In the genomic region with DNA sequence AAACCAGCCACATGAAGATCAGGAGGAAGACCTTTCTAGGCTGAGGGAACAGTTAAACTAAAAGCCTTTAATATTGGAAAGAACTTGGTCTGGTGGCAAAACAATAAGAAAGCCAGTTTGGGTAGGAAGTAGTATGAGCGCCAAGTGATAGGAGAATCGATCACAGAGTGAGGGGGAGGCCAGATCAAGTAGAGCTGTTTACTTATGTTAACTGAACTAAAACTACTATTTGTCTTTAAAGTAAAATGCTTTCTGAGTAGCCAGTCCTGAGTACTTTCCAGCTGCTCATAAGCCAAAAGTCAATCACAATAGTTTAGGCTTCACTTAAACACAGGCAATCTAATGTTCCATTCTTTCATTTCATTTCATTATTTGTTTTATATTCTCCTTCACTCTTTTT, we compare ENCODE assay signal across 15 cellular contexts.
DNase-seq lines count a peak whose midpoint lies in the region; ATAC-seq, FAIRE-seq and TF ChIP-seq lines count a peak whose summit lies in the region.
"Had no signal": no experiment of that assay in that cellular context is flagged by ENCODE, and none has a peak within 500 bp of the region (broad histone marks: within the 10 kb centered on the region; RNA-seq: fewer than 3 reads in every experiment).

No MANE protein-coding gene starts in this region.

- H3K23ac ChIP-seq in mesendoderm (ENCODE audit: low read length), result no peak overlapping the region

- no CpG with 5 or more reads among the region's 2 CpGs for WGBS in mesendoderm (ENCODE audit: extremely low coverage, insufficient coverage, low lambda C conversion rate)

- H4K5ac ChIP-seq in mesendoderm (ENCODE audit: low read length), result no peak overlapping the region

- CTCF ChIA-PET in CD8-positive, alpha-beta T cell (lab: Charles Lee), result no interaction called here

- TF ChIP-seq CTCF in CD8-positive, alpha-beta T cell (IDR thresholded peaks at IDR 0.05), result no peak

- H3K4me1 ChIP-seq in CD8-positive, alpha-beta T cell (ENCODE audit: insufficient read depth, low read length), result no peaks in the 10 kb centered on the region
- no peaks in the 10 kb centered on the region for H3K4me1 ChIP-seq in mesendoderm (ENCODE audit: control insufficient read depth, low read depth, low read length)
- H3K4me1 ChIP-seq: Caco-2 had no signal

- no peaks in the 10 kb centered on the region for H3K36me3 ChIP-seq in CD8-positive, alpha-beta T cell (ENCODE audit: insufficient read depth, low read length)
- no peaks in the 10 kb centered on the region for H3K36me3 ChIP-seq in mesendoderm (ENCODE audit: control insufficient read depth, insufficient read depth, low read length)

- peak overlapping the region; percentile 39 for H4K8ac ChIP-seq in mesendoderm (ENCODE audit: low read depth, low read length)

- H3K4ac ChIP-seq in mesendoderm (ENCODE audit: low read depth, low read length), result no peak overlapping the region

- H3K79me1 ChIP-seq in mesendoderm (ENCODE audit: low read length), result no peaks in the 10 kb centered on the region

- no peak overlapping the region for H2BK15ac ChIP-seq in mesendoderm (replicated peaks; ENCODE audit: low read depth)

- no peak overlapping the region for H3K27ac ChIP-seq in CD8-positive, alpha-beta T cell (ENCODE audit: low read depth, low read length)
- no peak overlapping the region for H3K27ac ChIP-seq in mesendoderm (ENCODE audit: low read depth, low read length)

- no peak overlapping the region for H3K4me3 ChIP-seq in CD8-positive, alpha-beta T cell (ENCODE audit: low read depth, low read length)
- no peak overlapping the region for H3K4me3 ChIP-seq in mesendoderm (ENCODE audit: low read length)
- H3K4me3 ChIP-seq: GM23338 had no signal

- no peak overlapping the region for H2AK5ac ChIP-seq in mesendoderm (ENCODE audit: low read length)

- no peak overlapping the region for H3K4me3 Mint-ChIP-seq in CD8-positive, alpha-beta T cell
- no peak overlapping the region for H3K4me3 Mint-ChIP-seq in stimulated activated effector memory CD8-positive, alpha-beta T cell treated with anti-CD3 and anti-CD28 coated beads, Interleukin-12 subunit alpha, Interleukin-12 subunit beta, amount 100 ng/mL, for 72 hours
- H3K4me3 Mint-ChIP-seq: CD14-positive monocyte; CD8-positive, alpha-beta memory T cell; GM23338; IgD-negative memory B cell had no signal

- H3K27me3 Mint-ChIP-seq in CD8-positive, alpha-beta T cell (ENCODE audit: low read depth), result no peaks in the 10 kb centered on the region
- H3K27me3 Mint-ChIP-seq: CD8-positive, alpha-beta memory T cell; IgD-negative memory B cell had no signal

- intact Hi-C loops in CD8-positive, alpha-beta T cell (cut with DNase I, micrococcal nuclease), result no loop called here

- no peaks in the 10 kb centered on the region for H3K4me1 Mint-ChIP-seq in CD8-positive, alpha-beta T cell (ENCODE audit: low read depth)
- peaks cover 4% of the 10 kb centered on the region for H3K4me1 Mint-ChIP-seq in stimulated activated effector memory CD8-positive, alpha-beta T cell treated with anti-CD3 and anti-CD28 coated beads, Interleukin-12 subunit alpha, Interleukin-12 subunit beta, amount 100 ng/mL, for 72 hours
- H3K4me1 Mint-ChIP-seq: CD14-positive monocyte; CD8-positive, alpha-beta memory T cell had no signal

- H3K56ac ChIP-seq in mesendoderm (ENCODE audit: low read length), result no peak overlapping the region

- no peaks in the 10 kb centered on the region for H3K9me3 Mint-ChIP-seq in CD8-positive, alpha-beta T cell
- H3K9me3 Mint-ChIP-seq in stimulated activated effector memory CD8-positive, alpha-beta T cell treated with anti-CD3 and anti-CD28 coated beads, Interleukin-12 subunit alpha, Interleukin-12 subunit beta, amount 100 ng/mL, for 72 hours, result no peaks in the 10 kb centered on the region
- no peaks in the 10 kb centered on the region for H3K9me3 Mint-ChIP-seq in activated naive CD4-positive, alpha-beta T cell treated with anti-CD3 and anti-CD28 coated beads, Interleukin-2, amount 50 U/mL, for 72 hours
- H3K9me3 Mint-ChIP-seq: CD8-positive, alpha-beta memory T cell had no signal

- no peak overlapping the region for H3K9ac ChIP-seq in mesendoderm (ENCODE audit: low read length)

- no peaks in the 10 kb centered on the region for H3K79me2 ChIP-seq in mesendoderm (ENCODE audit: control insufficient read depth, insufficient read depth, low read length)

- H2BK5ac ChIP-seq in mesendoderm (ENCODE audit: low read length), result no peak overlapping the region

- POLR2A ChIA-PET in CD8-positive, alpha-beta T cell (lab: Charles Lee), result no interaction called here

- no peak overlapping the region for H3K18ac ChIP-seq in mesendoderm (ENCODE audit: low read length)

- peak; percentile 33 for FAIRE-seq in GM18507 (lab: Jason Lieb, UNC)

- H3K4me2 ChIP-seq in mesendoderm (ENCODE audit: low read length), result no peak overlapping the region
- H3K4me2 ChIP-seq: GM23338 had no signal

- H3K36me3 Mint-ChIP-seq in CD8-positive, alpha-beta T cell, result peaks cover 3% of the 10 kb centered on the region
- no peaks in the 10 kb centered on the region for H3K36me3 Mint-ChIP-seq in stimulated activated effector memory CD8-positive, alpha-beta T cell treated with anti-CD3 and anti-CD28 coated beads, Interleukin-12 subunit alpha, Interleukin-12 subunit beta, amount 100 ng/mL, for 72 hours
- H3K36me3 Mint-ChIP-seq in activated naive CD4-positive, alpha-beta T cell treated with anti-CD3 and anti-CD28 coated beads, Interleukin-2, amount 50 U/mL, for 72 hours, result no peaks in the 10 kb centered on the region
- H3K36me3 Mint-ChIP-seq: IgD-negative memory B cell had no signal

- H2BK120ac ChIP-seq in mesendoderm (ENCODE audit: low read depth, low read length), result no peak overlapping the region

- H3K27ac Mint-ChIP-seq in CD8-positive, alpha-beta T cell, result peak overlapping the region; percentile 47
- H3K27ac Mint-ChIP-seq in stimulated activated effector memory CD8-positive, alpha-beta T cell treated with anti-CD3 and anti-CD28 coated beads, Interleukin-12 subunit alpha, Interleukin-12 subunit beta, amount 100 ng/mL, for 72 hours, result peak overlapping the region; percentile 20
- no peak overlapping the region for H3K27ac Mint-ChIP-seq in activated naive CD4-positive, alpha-beta T cell treated with anti-CD3 and anti-CD28 coated beads, Interleukin-2, amount 50 U/mL, for 72 hours
- H3K27ac Mint-ChIP-seq: GM23338, IgD-negative memory B cell had no signal

- H3K9me3 ChIP-seq in CD8-positive, alpha-beta T cell (ENCODE audit: low read length), result no peaks in the 10 kb centered on the region
- H3K9me3 ChIP-seq: Caco-2 had no signal

- H3K27me3 ChIP-seq in CD8-positive, alpha-beta T cell (ENCODE audit: insufficient read depth, low read length), result no peaks in the 10 kb centered on the region
- H3K27me3 ChIP-seq in mesendoderm (ENCODE audit: insufficient read depth, low read length, poor library complexity), result no peaks in the 10 kb centered on the region

- no peak for DNase-seq in CD8-positive, alpha-beta T cell
- DNase-seq in GM18507 (ENCODE audit: extremely low spot score, insufficient read length, low read depth), result no peak
- DNase-seq in mesendoderm, result no peak
- no peak for DNase-seq in stimulated activated effector memory CD8-positive, alpha-beta T cell treated with anti-CD3 and anti-CD28 coated beads, Interleukin-12 subunit alpha, Interleukin-12 subunit beta, amount 100 ng/mL, for 72 hours (ENCODE audit: low spot score in 2 of 2)
- DNase-seq in SW 1271 (lab: John Stamatoyannopoulos, UW), result no peak
- no peak for DNase-seq in activated naive CD4-positive, alpha-beta T cell treated with anti-CD3 and anti-CD28 coated beads, Interleukin-2, amount 50 U/mL, for 72 hours (ENCODE audit: low spot score in 2 of 2)
- no peak for DNase-seq in T-helper 1 cell
- DNase-seq: Caco-2; CD8-positive, alpha-beta memory T cell; DND-41; GDM1; H7 had no signal

- no peak for ATAC-seq in CD8-positive, alpha-beta T cell
- ATAC-seq in stimulated activated effector memory CD8-positive, alpha-beta T cell treated with anti-CD3 and anti-CD28 coated beads, Interleukin-12 subunit alpha, Interleukin-12 subunit beta, amount 100 ng/mL, for 72 hours, result no peak
- no peak for ATAC-seq in activated naive CD4-positive, alpha-beta T cell treated with anti-CD3 and anti-CD28 coated beads, Interleukin-2, amount 50 U/mL, for 72 hours
- ATAC-seq: GM23338 had no signal

Comparison
In these comparisons a context has a peak if more than half of its experiments do, and no peak if none do; other contexts are left out.
1. H3K27ac Mint-ChIP-seq: peak in CD8-positive, alpha-beta T cell (single experiment) and stimulated activated effector memory CD8-positive, alpha-beta T cell treated with anti-CD3 and anti-CD28 coated beads, Interleukin-12 subunit alpha, Interleukin-12 subunit beta, amount 100 ng/mL, for 72 hours (single experiment); none in activated naive CD4-positive, alpha-beta T cell treated with anti-CD3 and anti-CD28 coated beads, Interleukin-2, amount 50 U/mL, for 72 hours (0 of 2).